Comparison of ENCODE assay signal across 24 cellular contexts in the genomic region with DNA sequence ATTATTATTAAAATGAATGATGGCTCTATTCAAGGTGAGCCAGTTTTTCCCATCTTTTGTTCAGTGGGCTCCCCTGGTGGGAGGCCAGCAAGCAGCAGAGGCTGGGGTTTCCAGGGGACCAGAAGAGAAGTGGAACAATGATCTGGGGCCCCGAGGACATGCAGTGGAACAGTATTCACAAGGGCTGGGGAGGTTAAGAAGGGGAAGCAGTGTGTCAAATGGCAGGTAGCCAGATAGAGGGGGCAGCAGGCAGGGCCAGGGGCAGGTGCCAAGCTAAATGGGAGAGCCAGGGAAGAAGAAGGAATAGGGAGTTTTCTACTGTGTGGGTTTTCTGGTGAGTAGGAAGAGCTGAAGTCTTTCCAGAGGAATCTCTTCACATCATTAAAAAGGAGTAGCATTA. TPM values are rescaled to one million over a fixed set of nuclear protein-coding genes. Genes with fewer than 3 reads are reported as not detected.
DNase-seq lines count a peak whose midpoint lies in the region; ATAC-seq and TF ChIP-seq lines count a peak whose summit lies in the region.
"Had no signal": no experiment of that assay in that cellular context is flagged by ENCODE, and none has a peak within 500 bp of the region (broad histone marks: within the 10 kb centered on the region; RNA-seq: fewer than 3 reads in every experiment).

No MANE protein-coding gene starts in this region.

- ATAC-seq in thoracic aorta (ENCODE audit: insufficient number of reproducible peaks, low FRiP score, low read depth): no peak
- ATAC-seq in SK-N-SH treated with all-trans-retinoic acid at 6 μM for 48 hours: no peak
- ATAC-seq in HG02678 (IDR thresholded peaks at IDR 0.05; ENCODE audit: unreplicated experiment): no peak
- ATAC-seq: natural killer cell treated with Interleukin-12 subunit alpha and Interleukin-12 subunit beta and Interleukin-15 and Interleukin-18, amount 100 ng/mL, for 72 hours; WTC11 had no signal

- H3K27ac Mint-ChIP-seq in nephron (peak overlapping the region; percentile 6 to 78 (median 39)), immature natural killer cell (no peak overlapping the region)
- H3K27ac Mint-ChIP-seq: activated naive CD8-positive, alpha-beta T cell treated with anti-CD3 and anti-CD28 coated beads for 36 hours; activated T-helper 2 cell treated with anti-CD3 and anti-CD28 coated beads, Interferon-gamma antibody, Interleukin-2, Interleukin-4, amounts not matched to agents 10 μg/mL and 5 μg/mL and 100 μg/mL, durations not matched to agents 14 hours and 24 hours and 36 hours; natural killer cell treated with Interleukin-12 subunit alpha and Interleukin-12 subunit beta and Interleukin-15 and Interleukin-18, amount 100 ng/mL, for 72 hours; progenitor cell of endocrine pancreas; WTC11 had no signal

- H3K4me1 Mint-ChIP-seq in nephron (peaks cover 33% of the 10 kb centered on the region), immature natural killer cell (no peaks in the 10 kb centered on the region)

- no peak overlapping the region for H3K4me3 ChIP-seq in thoracic aorta
- H3K4me3 ChIP-seq: BLaER1 treated with 17β-estradiol and CSF1 and Interleukin-3, amounts not matched to agents 10 nM and 100 nM; left ventricle myocardium inferior had no signal

- peak overlapping the region; percentile 94 for H3K27ac ChIP-seq in caudate nucleus (ENCODE audit: low read depth, low read length)
- peak overlapping the region; percentile 66 to 67 for H3K27ac ChIP-seq in thoracic aorta
- H3K27ac ChIP-seq: BLaER1 treated with 17β-estradiol and CSF1 and Interleukin-3, amounts not matched to agents 10 nM and 100 nM; brain microvascular endothelial cell; left ventricle myocardium inferior had no signal

- DNase-seq in DMS79 treated with DMSO at 0.1 percent for 48 hours (lab: John Stamatoyannopoulos, UW): peak; percentile 35
- peak in 8 of 61 donors; percentile 16 to 69 (median 27) for DNase-seq in caudate nucleus (lab: John Stamatoyannopoulos, UW)
- DNase-seq in thoracic aorta (ENCODE audit: low spot score): no peak
- DNase-seq in cortex of kidney (lab: John Stamatoyannopoulos, UW): no peak
- DNase-seq in immature natural killer cell: no peak
- DNase-seq: ACHN; activated CD8-positive, alpha-beta memory T cell treated with anti-CD3 and anti-CD28 coated beads, Interleukin-2, amount 50 U/mL, for 4 hours; activated naive CD8-positive, alpha-beta T cell treated with anti-CD3 and anti-CD28 coated beads for 36 hours; brain microvascular endothelial cell; EL; IMR-90; left ventricle myocardium inferior; midbrain; NCI-H524; RPMI8226 had no signal

- H3K27me3 Mint-ChIP-seq in nephron (ENCODE audit: low read depth) (no peaks in the 10 kb centered on the region), immature natural killer cell (ENCODE audit: low read depth in 3 of 3) (peaks cover 0 to 4% (median 0%) of the 10 kb centered on the region in 3 donors)
- H3K27me3 Mint-ChIP-seq: activated naive CD8-positive, alpha-beta T cell treated with anti-CD3 and anti-CD28 coated beads for 36 hours; progenitor cell of endocrine pancreas had no signal

- H3K9me3 Mint-ChIP-seq in nephron (no peaks in the 10 kb centered on the region), immature natural killer cell (no peaks in the 10 kb centered on the region)
- H3K9me3 Mint-ChIP-seq: activated naive CD8-positive, alpha-beta T cell treated with anti-CD3 and anti-CD28 coated beads for 36 hours; activated T-helper 2 cell treated with anti-CD3 and anti-CD28 coated beads, Interferon-gamma antibody, Interleukin-2, Interleukin-4, amounts not matched to agents 10 μg/mL and 5 μg/mL and 100 μg/mL, durations not matched to agents 14 hours and 24 hours and 36 hours; natural killer cell treated with Interleukin-12 subunit alpha and Interleukin-12 subunit beta and Interleukin-15 and Interleukin-18, amount 100 ng/mL, for 72 hours; WTC11 had no signal

- TF ChIP-seq CTCF in nephron (IDR thresholded peaks at IDR 0.05; ENCODE audit: unreplicated experiment in 3 of 3): no peak
- no peak for TF ChIP-seq CTCF in thoracic aorta (IDR thresholded peaks at IDR 0.05)

- peaks cover 14% of the 10 kb centered on the region for H3K36me3 ChIP-seq in thoracic aorta
- H3K36me3 ChIP-seq: BLaER1 treated with 17β-estradiol and CSF1 and Interleukin-3, amounts not matched to agents 10 nM and 100 nM; brain microvascular endothelial cell; left ventricle myocardium inferior had no signal

- peaks cover 7% of the 10 kb centered on the region for H3K36me3 Mint-ChIP-seq in nephron (ENCODE audit: low read depth)
- peaks cover 0 to 4% (median 0%) of the 10 kb centered on the region in 3 donors for H3K36me3 Mint-ChIP-seq in immature natural killer cell
- H3K36me3 Mint-ChIP-seq: activated naive CD8-positive, alpha-beta T cell treated with anti-CD3 and anti-CD28 coated beads for 36 hours; natural killer cell treated with Interleukin-12 subunit alpha and Interleukin-12 subunit beta and Interleukin-15 and Interleukin-18, amount 100 ng/mL, for 72 hours; WTC11 had no signal

- peaks cover 45 to 63% of the 10 kb centered on the region in 2 donors for H3K4me1 ChIP-seq in thoracic aorta (ENCODE audit: control insufficient read depth in 1 of 2, low read depth in 2 of 2)

- no peaks in the 10 kb centered on the region for H3K9me3 ChIP-seq in thoracic aorta
- H3K9me3 ChIP-seq: BLaER1 treated with 17β-estradiol and CSF1 and Interleukin-3, amounts not matched to agents 10 nM and 100 nM; left ventricle myocardium inferior; SK-N-SH had no signal

- no peak overlapping the region for H3K4me3 Mint-ChIP-seq in nephron
- H3K4me3 Mint-ChIP-seq in immature natural killer cell: no peak overlapping the region
- H3K4me3 Mint-ChIP-seq: activated naive CD8-positive, alpha-beta T cell treated with anti-CD3 and anti-CD28 coated beads for 36 hours; natural killer cell treated with Interleukin-12 subunit alpha and Interleukin-12 subunit beta and Interleukin-15 and Interleukin-18, amount 100 ng/mL, for 72 hours; WTC11 had no signal

- no peaks in the 10 kb centered on the region for H3K27me3 ChIP-seq in thoracic aorta (replicated peaks; ENCODE audit: insufficient read depth)
- H3K27me3 ChIP-seq: BLaER1 treated with 17β-estradiol and CSF1 and Interleukin-3, amounts not matched to agents 10 nM and 100 nM; brain microvascular endothelial cell had no signal

TF ChIP-seq in SK-N-SH treated with all-trans-retinoic acid at 6 μM for 48 hours, 23 proteins besides CTCF, POLR2A, EP300 and RAD21:
- TF ChIP-seq GLIS3 (CRISPR knock-in tag; IDR thresholded peaks at IDR 0.05): no peak
- no peak for TF ChIP-seq ZNF565 (CRISPR knock-in tag; conservative IDR thresholded peaks at IDR 0.05; ENCODE audit: low read depth)
- TF ChIP-seq ZNF70 (CRISPR knock-in tag; IDR thresholded peaks at IDR 0.05): no peak
- TF ChIP-seq TSHZ2 (CRISPR knock-in tag; IDR thresholded peaks at IDR 0.05): no peak
- no peak for TF ChIP-seq ZC3H10 (CRISPR knock-in tag; IDR thresholded peaks at IDR 0.05)
- no peak for TF ChIP-seq ISL1 (CRISPR knock-in tag; IDR thresholded peaks at IDR 0.05)
- no peak for TF ChIP-seq CSDC2 (CRISPR knock-in tag; IDR thresholded peaks at IDR 0.05)
- no peak for TF ChIP-seq RARB (CRISPR knock-in tag; IDR thresholded peaks at IDR 0.05)

RNA-seq across cellular contexts. Expression of gene IRAG1, which starts 55.9 kb away (rescaled TPM):
- total RNA-seq in thoracic aorta: 100 to 1,000 TPM; 281 to 393 TPM
- polyA plus RNA-seq in immature natural killer cell: under 1 TPM in 1 of 3 donors, not detected in 2; 0.41 TPM
- total RNA-seq: activated naive CD8-positive, alpha-beta T cell treated with anti-CD3 and anti-CD28 coated beads for 36 hours; activated T-helper 2 cell treated with anti-CD3 and anti-CD28 coated beads, Interferon-gamma antibody, Interleukin-2, Interleukin-4, amounts not matched to agents 10 μg/mL and 5 μg/mL and 100 μg/mL, durations not matched to agents 14 hours and 24 hours and 36 hours; natural killer cell treated with Interleukin-12 subunit alpha and Interleukin-12 subunit beta and Interleukin-15 and Interleukin-18, amount 100 ng/mL, for 72 hours had no signal

Comparison
In these comparisons a context has a peak if more than half of its experiments do, and no peak if none do; other contexts are left out.
1. H3K27ac Mint-ChIP-seq: peak in nephron (3 of 3); none in immature natural killer cell (0 of 6).